In the genomic region with DNA sequence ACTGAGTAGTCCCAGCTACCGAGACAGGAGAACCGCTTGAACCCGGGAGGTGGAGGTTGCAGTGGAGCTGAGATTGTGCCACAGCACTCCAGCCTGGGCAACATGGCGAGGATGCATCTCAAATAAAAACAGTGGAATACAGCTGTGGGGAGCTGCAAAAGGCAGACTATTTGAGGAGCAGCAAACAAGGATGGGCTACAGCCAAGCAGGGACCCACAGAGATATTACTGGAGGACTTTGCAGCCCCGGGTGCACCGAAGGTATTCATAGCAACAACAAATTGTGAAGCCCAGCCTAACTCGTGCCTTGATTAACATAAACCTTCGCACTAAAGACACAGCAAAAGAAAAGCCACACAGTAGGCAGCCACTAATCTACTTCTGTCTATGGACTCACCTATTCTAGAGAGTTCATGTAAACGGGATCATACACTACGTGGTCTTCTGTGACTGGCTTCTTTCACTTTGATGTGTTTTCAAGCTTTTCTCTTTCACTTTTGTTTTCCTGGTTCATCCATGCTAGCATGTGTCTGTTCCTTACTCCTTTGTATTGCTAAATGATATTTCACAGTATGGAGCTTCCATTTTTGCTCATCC, we compare ENCODE assay signal across 2 cellular contexts.
TF ChIP-seq lines count a peak whose summit lies in the region.

No MANE protein-coding gene starts in this region.

TF ChIP-seq in IMR-90, 13 proteins besides CTCF, POLR2A, EP300 and RAD21:
- TF ChIP-seq MAZ (IDR thresholded peaks at IDR 0.05; ENCODE audit: borderline replicate concordance, low read depth, low read length) = no peak
- no peak for TF ChIP-seq FOS (IDR thresholded peaks at IDR 0.05; ENCODE audit: low read depth, low read length)
- no peak for TF ChIP-seq RCOR1 (IDR thresholded peaks at IDR 0.05; ENCODE audit: insufficient replicate concordance, low read length)
- no peak for TF ChIP-seq NFE2L2 (IDR thresholded peaks at IDR 0.05; ENCODE audit: low read depth, low read length)
- no peak for TF ChIP-seq CEBPB (IDR thresholded peaks at IDR 0.05; ENCODE audit: low read depth, low read length)
- no peak for TF ChIP-seq MAFK (IDR thresholded peaks at IDR 0.05; ENCODE audit: low read depth, low read length)
- TF ChIP-seq BHLHE40 (IDR thresholded peaks at IDR 0.05; ENCODE audit: low read depth, low read length) = no peak
- no peak for TF ChIP-seq RFX5 (IDR thresholded peaks at IDR 0.05; ENCODE audit: low read depth, low read length)
- TF ChIP-seq, protein P1, sequence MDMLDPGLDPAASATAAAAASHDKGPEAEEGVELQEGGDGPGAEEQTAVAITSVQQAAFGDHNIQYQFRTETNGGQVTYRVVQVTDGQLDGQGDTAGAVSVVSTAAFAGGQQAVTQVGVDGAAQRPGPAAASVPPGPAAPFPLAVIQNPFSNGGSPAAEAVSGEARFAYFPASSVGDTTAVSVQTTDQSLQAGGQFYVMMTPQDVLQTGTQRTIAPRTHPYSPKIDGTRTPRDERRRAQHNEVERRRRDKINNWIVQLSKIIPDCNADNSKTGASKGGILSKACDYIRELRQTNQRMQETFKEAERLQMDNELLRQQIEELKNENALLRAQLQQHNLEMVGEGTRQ (IDR thresholded peaks at IDR 0.05; ENCODE audit: low read depth, low read length) = no peak
- no peak for TF ChIP-seq SMC3 (IDR thresholded peaks at IDR 0.05; ENCODE audit: low read depth, low read length)

TF ChIP-seq in K562, 482 proteins besides CTCF, POLR2A, EP300 and RAD21:
- TF ChIP-seq, protein P2, sequence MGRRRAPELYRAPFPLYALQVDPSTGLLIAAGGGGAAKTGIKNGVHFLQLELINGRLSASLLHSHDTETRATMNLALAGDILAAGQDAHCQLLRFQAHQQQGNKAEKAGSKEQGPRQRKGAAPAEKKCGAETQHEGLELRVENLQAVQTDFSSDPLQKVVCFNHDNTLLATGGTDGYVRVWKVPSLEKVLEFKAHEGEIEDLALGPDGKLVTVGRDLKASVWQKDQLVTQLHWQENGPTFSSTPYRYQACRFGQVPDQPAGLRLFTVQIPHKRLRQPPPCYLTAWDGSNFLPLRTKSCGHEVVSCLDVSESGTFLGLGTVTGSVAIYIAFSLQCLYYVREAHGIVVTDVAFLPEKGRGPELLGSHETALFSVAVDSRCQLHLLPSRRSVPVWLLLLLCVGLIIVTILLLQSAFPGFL (CRISPR knock-in tag; IDR thresholded peaks at IDR 0.05) = 0 out of 2 replicates have a peak, but pooled peaks have one; percentile 45
- TF ChIP-seq TEAD4 (IDR thresholded peaks at IDR 0.05; ENCODE audit: low read length) (no peak), TEAD4 (CRISPR knock-in tag; IDR thresholded peaks at IDR 0.05; ENCODE audit: borderline replicate concordance) (no peak)
